ENCODE assay signal across 8 cellular contexts in the genomic region with DNA sequence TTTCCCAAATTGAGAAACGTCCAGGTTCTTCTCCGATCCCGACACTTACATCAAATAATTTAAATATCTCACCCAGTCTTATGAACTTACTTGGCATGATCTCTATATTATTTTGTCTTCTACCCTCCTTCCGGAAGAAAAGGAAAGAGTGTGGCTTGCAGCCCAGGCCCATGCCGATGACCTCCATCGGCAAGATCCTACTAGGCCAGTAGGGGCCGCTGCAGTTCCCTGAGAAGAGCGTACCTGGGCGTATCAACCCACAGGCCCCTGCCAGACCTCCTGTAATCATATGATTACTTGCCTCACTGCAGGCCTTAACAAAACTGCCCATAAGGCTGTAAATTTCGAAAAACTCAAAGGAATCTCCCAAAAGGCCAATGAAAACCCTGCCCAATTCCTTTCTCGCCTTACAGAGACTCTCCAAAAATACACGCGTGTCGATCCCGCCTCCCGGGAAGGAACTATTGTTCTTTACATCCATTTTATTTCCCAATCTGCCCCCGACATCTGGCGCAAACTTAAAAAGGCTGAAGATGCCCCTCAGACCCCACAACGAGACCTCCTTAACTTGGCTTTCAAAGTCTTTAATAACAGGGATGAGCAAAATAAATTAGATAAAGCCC.
DNase-seq lines count a peak whose midpoint lies in the region; ATAC-seq and TF ChIP-seq lines count a peak whose summit lies in the region.

No MANE protein-coding gene starts in this region.

- no peaks in the 10 kb centered on the region for H3K36me3 Mint-ChIP-seq in T-cell

- no peaks in the 10 kb centered on the region for H3K27me3 Mint-ChIP-seq in T-cell

- peaks cover 0 to 6% of the 10 kb centered on the region in 2 donors for H3K4me1 ChIP-seq in right atrium auricular region

- no peak overlapping the region for H3K4me3 Mint-ChIP-seq in T-cell

- H3K36me3 ChIP-seq in right atrium auricular region: peaks cover 13% of the 10 kb centered on the region

- CTCF ChIA-PET in T-cell (lab: Charles Lee): no interaction called here

- ATAC-seq in GM19467 (IDR thresholded peaks at IDR 0.05; ENCODE audit: unreplicated experiment) (peak; percentile 67), T-cell (replicated peaks in 1 of 4) (peak; percentile 90 to 97 (median 94)), GM21825 (IDR thresholded peaks at IDR 0.05; ENCODE audit: unreplicated experiment) (no peak)

- POLR2A ChIA-PET in T-cell (lab: Charles Lee): no interaction called here

- TF ChIP-seq CTCF in AG10803 (conservative IDR thresholded peaks at IDR 0.05; ENCODE audit: low read length) (peak; percentile 80), right atrium auricular region (IDR thresholded peaks at IDR 0.05) (peak; percentile 66 to 84), retinal pigment epithelial cell (conservative IDR thresholded peaks at IDR 0.05; ENCODE audit: low read depth, low read length) (peak; percentile 89)

- H3K4me1 Mint-ChIP-seq in T-cell: no peaks in the 10 kb centered on the region

- DNase-seq in AG10803 (ENCODE audit: low read depth) (peak; percentile 85), NCI-H1048 (lab: John Stamatoyannopoulos, UW) (peak; percentile 63), T-cell (peak; percentile 39 to 76 (median 68)), amygdala (lab: John Stamatoyannopoulos, UW) (peak in 35 of 56 donors; percentile 9 to 77 (median 39)), right atrium auricular region (ENCODE audit: low spot score) (peak; percentile 87), retinal pigment epithelial cell (ENCODE audit: low read depth) (peak; percentile 65)

- no peaks in the 10 kb centered on the region for H3K27me3 ChIP-seq in right atrium auricular region

- H3K27ac ChIP-seq in right atrium auricular region: peak overlapping the region; percentile 18 to 19

- no peaks in the 10 kb centered on the region for H3K9me3 ChIP-seq in right atrium auricular region

- H3K9me3 Mint-ChIP-seq in T-cell: no peaks in the 10 kb centered on the region

- no peak overlapping the region for H3K4me3 ChIP-seq in AG10803 (ENCODE audit: low read length)
- H3K4me3 ChIP-seq in right atrium auricular region: peak overlapping the region; percentile 22 to 38
- H3K4me3 ChIP-seq in retinal pigment epithelial cell (ENCODE audit: low read length): peak overlapping the region; percentile 16

- no peak overlapping the region for H3K27ac Mint-ChIP-seq in T-cell
